In genomic region chr15:72782993-72783562, GRCh38 we compare ENCODE assay signal across 1 cellular context.
TF ChIP-seq lines count a peak whose summit lies in the region.

No MANE protein-coding gene starts in this region.

TF ChIP-seq in HepG2, 621 proteins besides CTCF, POLR2A, EP300 and RAD21 (continued from another document):
- TF ChIP-seq ZNF513 (CRISPR knock-in tag; conservative IDR thresholded peaks at IDR 0.05) (0 out of 2 replicates have a peak, but pooled peaks have one; percentile 1), PAWR (CRISPR knock-in tag; IDR thresholded peaks at IDR 0.05; ENCODE audit: borderline replicate concordance) (0 out of 2 replicates have a peak, but pooled peaks have one; percentile 7), ZNF749 (CRISPR knock-in tag; IDR thresholded peaks at IDR 0.05; ENCODE audit: borderline replicate concordance) (0 out of 2 replicates have a peak, but pooled peaks have one; percentile 29), THYN1 (CRISPR knock-in tag; IDR thresholded peaks at IDR 0.05; ENCODE audit: borderline replicate concordance, low read depth) (no peak), ARID2 (CRISPR knock-in tag; IDR thresholded peaks at IDR 0.05; ENCODE audit: borderline replicate concordance) (0 out of 2 replicates have a peak, but pooled peaks have one; percentile 5), ZSCAN29 (CRISPR knock-in tag; conservative IDR thresholded peaks at IDR 0.05) (0 out of 2 replicates have a peak, but pooled peaks have one; percentile 34), ZNF383 (CRISPR knock-in tag; IDR thresholded peaks at IDR 0.05; ENCODE audit: borderline replicate concordance) (0 out of 2 replicates have a peak, but pooled peaks have one; percentile 83), ZNF362 (CRISPR knock-in tag; IDR thresholded peaks at IDR 0.05; ENCODE audit: borderline replicate concordance) (0 out of 2 replicates have a peak, but pooled peaks have one; percentile 32), ZFP36L1 (CRISPR knock-in tag; IDR thresholded peaks at IDR 0.05) (peak; percentile 53; the same call in 1 of the 2 replicates), CBX2 (IDR thresholded peaks at IDR 0.05; ENCODE audit: low read depth, low read length) (no peak), CBX2 (CRISPR knock-in tag; IDR thresholded peaks at IDR 0.05; ENCODE audit: low read depth) (peak; percentile 31; the same call in 1 of the 2 replicates), ZC3H4 (CRISPR knock-in tag; IDR thresholded peaks at IDR 0.05; ENCODE audit: borderline replicate concordance) (0 out of 2 replicates have a peak, but pooled peaks have one; percentile 4), ZNF550 (CRISPR knock-in tag; IDR thresholded peaks at IDR 0.05; ENCODE audit: borderline replicate concordance) (no peak), ATF7 (IDR thresholded peaks at IDR 0.05) (no peak), ATF7 (CRISPR knock-in tag; IDR thresholded peaks at IDR 0.05) (0 out of 2 replicates have a peak, but pooled peaks have one; percentile 38)
TF ChIP-seq in HepG2: peak in this region for 13.
